ENCODE assay signal across 1 cellular context in genomic region chr4:173170210-173170778, GRCh38.
TF ChIP-seq lines count a peak whose summit lies in the region.

No MANE protein-coding gene starts in this region.

TF ChIP-seq in GM23338, 12 proteins besides CTCF, POLR2A, EP300 and RAD21 (continued from another document):
- no peak for TF ChIP-seq ZNF462 (CRISPR knock-in tag; IDR thresholded peaks at IDR 0.05)
- TF ChIP-seq ZNF331 (CRISPR knock-in tag; IDR thresholded peaks at IDR 0.05; ENCODE audit: low read depth): no peak
- no peak for TF ChIP-seq EZH2phosphoT487 (IDR thresholded peaks at IDR 0.05; ENCODE audit: unreplicated experiment)
- TF ChIP-seq ETS1 (IDR thresholded peaks at IDR 0.05): no peak
- TF ChIP-seq NANOG (IDR thresholded peaks at IDR 0.05; ENCODE audit: borderline replicate concordance): no peak
- TF ChIP-seq STAT1 (IDR thresholded peaks at IDR 0.05; ENCODE audit: unreplicated experiment): no peak
